In genomic region chr1:179958359-179958758, GRCh38 we compare ENCODE assay signal across 1 cellular context.
TF ChIP-seq lines count a peak whose summit lies in the region.

No MANE protein-coding gene starts in this region.

TF ChIP-seq in GM12878, 131 proteins besides CTCF, POLR2A, EP300 and RAD21:
- TF ChIP-seq POU2F2 (IDR thresholded peaks at IDR 0.05; ENCODE audit: borderline replicate concordance, low read depth, low read length) = no peak
- TF ChIP-seq HDAC6 (IDR thresholded peaks at IDR 0.05; ENCODE audit: unreplicated experiment) = no peak
- no peak for TF ChIP-seq MTA2 (IDR thresholded peaks at IDR 0.05; ENCODE audit: low read depth)
- no peak for TF ChIP-seq ZNF217 (IDR thresholded peaks at IDR 0.05)
